ENCODE assay signal across 15 cellular contexts in genomic region chr5:138458856-138459255, GRCh38. TPM values are rescaled to one million over a fixed set of nuclear protein-coding genes. Genes with fewer than 3 reads are reported as not detected.
DNase-seq lines count a peak whose midpoint lies in the region; ATAC-seq and TF ChIP-seq lines count a peak whose summit lies in the region.
"Had no signal": no experiment of that assay in that cellular context is flagged by ENCODE, and none has a peak within 500 bp of the region (broad histone marks: within the 10 kb centered on the region; RNA-seq: fewer than 3 reads in every experiment).

No MANE protein-coding gene starts in this region.

- H3K9me3 ChIP-seq in CD8-positive, alpha-beta T cell (ENCODE audit: low read length), result no peaks in the 10 kb centered on the region
- H3K9me3 ChIP-seq in Loucy (ENCODE audit: insufficient read depth, low read depth, low read length) (no peaks in the 10 kb centered on the region), neural progenitor cell (ENCODE audit: low read depth) (no peaks in the 10 kb centered on the region)
- H3K9me3 ChIP-seq: adrenal gland had no signal

- H3K79me2 ChIP-seq in Loucy (ENCODE audit: insufficient read depth, low read length) (no peaks in the 10 kb centered on the region), neural progenitor cell (ENCODE audit: low read depth) (no peaks in the 10 kb centered on the region)

- DNase-seq in CD8-positive, alpha-beta T cell, result no peak
- DNase-seq in neural progenitor cell (ENCODE audit: low spot score), result no peak
- no peak for DNase-seq in HK-2 (ENCODE audit: unreplicated experiment)
- no peak for DNase-seq in stimulated activated CD4-positive, alpha-beta T cell treated with anti-CD3 and anti-CD28 coated beads, Interleukin-4, amount 100 ng/mL, for 4 hours
- DNase-seq in inferior parietal cortex (ENCODE audit: extremely low spot score), result no peak
- DNase-seq: NCI-H1105, NCI-H510A, SW 1271 had no signal

- H3K27me3 ChIP-seq in CD8-positive, alpha-beta T cell (ENCODE audit: insufficient read depth, low read length), result no peaks in the 10 kb centered on the region
- H3K27me3 ChIP-seq in Loucy (ENCODE audit: insufficient read depth, low read length, poor library complexity, severe bottlenecking) (no peaks in the 10 kb centered on the region), neural progenitor cell (no peaks in the 10 kb centered on the region)
- H3K27me3 ChIP-seq: adrenal gland had no signal

- no peak for TF ChIP-seq CTCF in CD8-positive, alpha-beta T cell (IDR thresholded peaks at IDR 0.05)
- TF ChIP-seq CTCF in Loucy (conservative IDR thresholded peaks at IDR 0.05; ENCODE audit: low read length) (no peak), neural progenitor cell (IDR thresholded peaks at IDR 0.05) (no peak)

- H3K4me3 ChIP-seq in CD8-positive, alpha-beta T cell (ENCODE audit: low read depth, low read length), result no peak overlapping the region
- H3K4me3 ChIP-seq in Loucy (ENCODE audit: low read length, poor library complexity, severe bottlenecking) (no peak overlapping the region), neural progenitor cell (no peak overlapping the region)
- H3K4me3 ChIP-seq: adrenal gland had no signal

- H3K36me3 ChIP-seq in CD8-positive, alpha-beta T cell (ENCODE audit: insufficient read depth, low read length), result no peaks in the 10 kb centered on the region
- no peaks in the 10 kb centered on the region for H3K36me3 ChIP-seq in Loucy (ENCODE audit: insufficient read depth, low read length)
- H3K36me3 ChIP-seq in neural progenitor cell, result no peaks in the 10 kb centered on the region
- H3K36me3 ChIP-seq: adrenal gland had no signal

- H3K9me3 Mint-ChIP-seq in CD8-positive, alpha-beta T cell, result no peaks in the 10 kb centered on the region
- no peaks in the 10 kb centered on the region for H3K9me3 Mint-ChIP-seq in neural progenitor cell
- H3K9me3 Mint-ChIP-seq: neural crest cell had no signal

- H2AFZ ChIP-seq in Loucy (ENCODE audit: low read length), result peak overlapping the region; percentile 53; the same call in 1 of the 2 replicates
- H2AFZ ChIP-seq in neural progenitor cell (replicated peaks), result no peak overlapping the region

- H3K9ac ChIP-seq in Loucy (ENCODE audit: low read depth, low read length, poor library complexity, severe bottlenecking) (peak overlapping the region; percentile 50), neural progenitor cell (no peak overlapping the region)

- no peaks in the 10 kb centered on the region for H3K27me3 Mint-ChIP-seq in CD8-positive, alpha-beta T cell (ENCODE audit: low read depth)
- peaks cover 11% of the 10 kb centered on the region for H3K27me3 Mint-ChIP-seq in neural progenitor cell (ENCODE audit: insufficient read depth, low read depth)

- H3K27ac ChIP-seq in CD8-positive, alpha-beta T cell (ENCODE audit: low read depth, low read length), result peak overlapping the region; percentile 44
- H3K27ac ChIP-seq in angular gyrus (ENCODE audit: low read depth, low read length), result peak overlapping the region; percentile 99
- H3K27ac ChIP-seq in neural progenitor cell, result no peak overlapping the region
- H3K27ac ChIP-seq: adrenal gland had no signal

- H3K4me3 Mint-ChIP-seq in CD8-positive, alpha-beta T cell, result peak overlapping the region; percentile 75
- H3K4me3 Mint-ChIP-seq in neural progenitor cell, result no peak overlapping the region
- H3K4me3 Mint-ChIP-seq: neural crest cell had no signal

- H3K4me1 ChIP-seq in CD8-positive, alpha-beta T cell (ENCODE audit: insufficient read depth, low read length), result peaks cover 45% of the 10 kb centered on the region
- H3K4me1 ChIP-seq in Loucy (ENCODE audit: insufficient read depth, low read length, poor library complexity, severe bottlenecking) (peaks cover 37% of the 10 kb centered on the region), neural progenitor cell (peaks cover 18% of the 10 kb centered on the region)

- H4K20me1 ChIP-seq in Loucy (ENCODE audit: insufficient read depth, low read length, poor library complexity, severe bottlenecking) (no peaks in the 10 kb centered on the region), neural progenitor cell (ENCODE audit: low read depth) (no peaks in the 10 kb centered on the region)

- CTCF ChIA-PET in CD8-positive, alpha-beta T cell (lab: Charles Lee), result interaction anchor here (6.2 to 11.4 kb wide), 2 partner anchors 9 to 45 kb away, joined by 48 to 100 read pairs; no protein-coding TSS in a partner anchor

- no peaks in the 10 kb centered on the region for H3K36me3 Mint-ChIP-seq in CD8-positive, alpha-beta T cell
- H3K36me3 Mint-ChIP-seq in neural progenitor cell, result no peaks in the 10 kb centered on the region

- H3K9me2 ChIP-seq in Loucy (replicated peaks; ENCODE audit: low read depth, low read length), result no peaks in the 10 kb centered on the region

- no peaks in the 10 kb centered on the region for H3F3A ChIP-seq in Loucy (ENCODE audit: low read depth)
- H3F3A ChIP-seq in neural progenitor cell (ENCODE audit: low read depth), result peaks cover 14% of the 10 kb centered on the region

- peak; percentile 2 for ATAC-seq in CD8-positive, alpha-beta T cell
- ATAC-seq: esophagus mucosa, sciatic nerve had no signal

- H3K27ac Mint-ChIP-seq in CD8-positive, alpha-beta T cell, result peak overlapping the region; percentile 100
- H3K27ac Mint-ChIP-seq in neural progenitor cell, result peak overlapping the region; percentile 83

- H3K4me2 ChIP-seq in Loucy (ENCODE audit: low read depth, low read length, poor library complexity, severe bottlenecking) (peak overlapping the region; percentile 26), neural progenitor cell (no peak overlapping the region)

- POLR2A ChIA-PET in CD8-positive, alpha-beta T cell (lab: Charles Lee), result interaction anchor here (1.0 kb wide), 1 partner anchor 117 kb away, joined by 5 read pairs; the partner anchor contains the start of gene HSPA9

- intact Hi-C loops in CD8-positive, alpha-beta T cell (cut with DNase I, micrococcal nuclease), result loop anchor here in 1 of 2 experiments (1.0 kb wide), 1 partner anchor 9 kb away; no protein-coding TSS in a partner anchor

- H3K4me1 Mint-ChIP-seq in CD8-positive, alpha-beta T cell (ENCODE audit: low read depth), result peaks cover 37% of the 10 kb centered on the region
- H3K4me1 Mint-ChIP-seq in neural progenitor cell, result peaks cover 31% of the 10 kb centered on the region

RNA-seq across cellular contexts. Expression of gene EGR1, which starts 6.4 kb away (rescaled TPM):
- 10 to 100 TPM; 12.1 to 12.7 TPM for total RNA-seq in CD8-positive, alpha-beta T cell
- total RNA-seq in neural progenitor cell (ENCODE audit: low replicate concordance), result 25.1 and 31.3 TPM in 2 replicates

RNA-seq across cellular contexts. Expression of gene REEP2, which starts 20.0 kb away (rescaled TPM):
- under 1 TPM in 1 of 2 experiments, not detected in 1; 0.19 TPM for total RNA-seq in CD8-positive, alpha-beta T cell
- total RNA-seq in neural progenitor cell (ENCODE audit: low replicate concordance), result 17.4 and 56.3 TPM in 2 replicates
- total RNA-seq: left lobe of liver had no signal

Comparison
In these comparisons a context has a peak if more than half of its experiments do, and no peak if none do; other contexts are left out.
1. RNA of gene REEP2, which starts 20.0 kb away (total RNA-seq): 17.4 to 56.3 TPM in neural progenitor cell; 0.19 TPM in CD8-positive, alpha-beta T cell; every median in the first group is over 10 times any median in the second.